31 cellular contexts compared by ENCODE assay signal in genomic region chr7:104499975-104500374, GRCh38.
"Had no signal": no experiment of that assay in that cellular context is flagged by ENCODE, and none has a peak within 500 bp of the region (broad histone marks: within the 10 kb centered on the region; RNA-seq: fewer than 3 reads in every experiment).

No MANE protein-coding gene starts in this region.

- H3K27me3 Mint-ChIP-seq: stimulated activated memory B cell treated with anti-CD40 and anti-IgM and Interleukin-4, amounts not matched to agents 10 μg/mL and 1 μg/mL and 100 μg/mL, for 72 hours; stimulated activated naive CD8-positive, alpha-beta T cell treated with anti-CD3 and anti-CD28 coated beads, Interleukin-15, amount 100 ng/mL, for 72 hours had no signal

- ATAC-seq: natural killer cell; psoas muscle; right cardiac atrium; sciatic nerve; stimulated activated memory B cell treated with anti-CD40 and anti-IgM and Interleukin-4, amounts not matched to agents 10 μg/mL and 1 μg/mL and 100 μg/mL, for 72 hours; stimulated activated naive CD8-positive, alpha-beta T cell treated with anti-CD3 and anti-CD28 coated beads, Interleukin-15, amount 100 ng/mL, for 72 hours; stimulated activated naive CD8-positive, alpha-beta T cell treated with anti-CD3 and anti-CD28 coated beads, Interleukin-15, Interleukin-2, amounts not matched to agents 100 U/mL and 50 U/mL, for 24 hours; upper lobe of right lung had no signal

- H3K79me2 ChIP-seq: parathyroid adenoma had no signal

- H3K27ac ChIP-seq: neural progenitor cell, ovary, parathyroid adenoma, psoas muscle, skin epidermis, spleen, suprapubic skin, testis, tibial artery, transverse colon, upper lobe of right lung, uterus had no signal

- H3K36me3 ChIP-seq: neural progenitor cell, ovary, spleen, suprapubic skin, tibial artery, transverse colon, upper lobe of right lung, uterus had no signal

- H3K4me1 ChIP-seq: neural progenitor cell, parathyroid adenoma, psoas muscle, spleen, suprapubic skin, testis, tibial artery, transverse colon, upper lobe of right lung, uterus had no signal

- H3K4me1 Mint-ChIP-seq: natural killer cell; nephron; stimulated activated memory B cell treated with anti-CD40 and anti-IgM and Interleukin-4, amounts not matched to agents 10 μg/mL and 1 μg/mL and 100 μg/mL, for 72 hours; stimulated activated naive CD8-positive, alpha-beta T cell treated with anti-CD3 and anti-CD28 coated beads, Interleukin-15, amount 100 ng/mL, for 72 hours had no signal

- H3K9me3 ChIP-seq: ovary, psoas muscle, spleen, suprapubic skin, testis, tibial artery, transverse colon, upper lobe of right lung, uterus had no signal

- H3K27ac Mint-ChIP-seq: natural killer cell; nephron; neural progenitor cell; progenitor cell of endocrine pancreas; stimulated activated memory B cell treated with anti-CD40 and anti-IgM and Interleukin-4, amounts not matched to agents 10 μg/mL and 1 μg/mL and 100 μg/mL, for 72 hours; stimulated activated naive CD8-positive, alpha-beta T cell treated with anti-CD3 and anti-CD28 coated beads, Interleukin-15, amount 100 ng/mL, for 72 hours; type B pancreatic cell had no signal

- H3K27me3 ChIP-seq: neural progenitor cell, ovary, spleen, suprapubic skin, testis, tibial artery, transverse colon, upper lobe of right lung, uterus had no signal

- DNase-seq: natural killer cell; occipital lobe; ovary; posterior cingulate gyrus; psoas muscle; right cardiac atrium; spleen; stimulated activated CD4-positive, alpha-beta T cell treated with anti-CD3 and anti-CD28 coated beads, Interleukin-12 subunit alpha, Interleukin-12 subunit beta, amount 100 ng/mL, for 4 hours; stimulated activated CD4-positive, alpha-beta T cell treated with anti-CD3 and anti-CD28 coated beads, Interleukin-1b, Interleukin-23, amount 100 ng/mL, for 48 hours; stimulated activated CD4-positive, alpha-beta T cell treated with anti-CD3 and anti-CD28 coated beads, Interleukin-4, amount 100 ng/mL, for 1 hour; stimulated activated CD4-positive, alpha-beta T cell treated with anti-CD3 and anti-CD28 coated beads, Interleukin-4, amount 100 ng/mL, for 4 hours; stimulated activated CD8-positive, alpha-beta memory T cell treated with anti-CD3 and anti-CD28 coated beads, Interleukin-4, amount 100 ng/mL, for 48 hours; stimulated activated naive CD4-positive, alpha-beta T cell; stimulated activated naive CD8-positive, alpha-beta T cell treated with anti-CD3 and anti-CD28 coated beads, Interleukin-15, amount 100 ng/mL, for 72 hours; stimulated activated naive CD8-positive, alpha-beta T cell treated with anti-CD3 and anti-CD28 coated beads, Interleukin-15, Interleukin-2, amounts not matched to agents 100 U/mL and 50 U/mL, for 24 hours; substantia nigra; testis; tibial artery; transverse colon; upper lobe of right lung; uterus had no signal

- H3K4me2 ChIP-seq: neural progenitor cell, smooth muscle cell had no signal

- H3K9ac ChIP-seq: neural progenitor cell, parathyroid adenoma had no signal

- H3K36me3 Mint-ChIP-seq: natural killer cell; neural progenitor cell; stimulated activated memory B cell treated with anti-CD40 and anti-IgM and Interleukin-4, amounts not matched to agents 10 μg/mL and 1 μg/mL and 100 μg/mL, for 72 hours; type B pancreatic cell had no signal

- H3K9me3 Mint-ChIP-seq: natural killer cell; nephron; neural progenitor cell; stimulated activated memory B cell treated with anti-CD40 and anti-IgM and Interleukin-4, amounts not matched to agents 10 μg/mL and 1 μg/mL and 100 μg/mL, for 72 hours; type B pancreatic cell had no signal

- H3K4me3 Mint-ChIP-seq: natural killer cell; nephron; neural progenitor cell; stimulated activated memory B cell treated with anti-CD40 and anti-IgM and Interleukin-4, amounts not matched to agents 10 μg/mL and 1 μg/mL and 100 μg/mL, for 72 hours; stimulated activated naive CD8-positive, alpha-beta T cell treated with anti-CD3 and anti-CD28 coated beads, Interleukin-15, amount 100 ng/mL, for 72 hours; type B pancreatic cell had no signal

- H3K4me3 ChIP-seq: neural progenitor cell, ovary, psoas muscle, skin epidermis, smooth muscle cell, spleen, suprapubic skin, testis, tibial artery, transverse colon, upper lobe of right lung, uterus had no signal

- H2AFZ ChIP-seq: neural progenitor cell, parathyroid adenoma had no signal
